21 cellular contexts compared by ENCODE assay signal in the genomic region with DNA sequence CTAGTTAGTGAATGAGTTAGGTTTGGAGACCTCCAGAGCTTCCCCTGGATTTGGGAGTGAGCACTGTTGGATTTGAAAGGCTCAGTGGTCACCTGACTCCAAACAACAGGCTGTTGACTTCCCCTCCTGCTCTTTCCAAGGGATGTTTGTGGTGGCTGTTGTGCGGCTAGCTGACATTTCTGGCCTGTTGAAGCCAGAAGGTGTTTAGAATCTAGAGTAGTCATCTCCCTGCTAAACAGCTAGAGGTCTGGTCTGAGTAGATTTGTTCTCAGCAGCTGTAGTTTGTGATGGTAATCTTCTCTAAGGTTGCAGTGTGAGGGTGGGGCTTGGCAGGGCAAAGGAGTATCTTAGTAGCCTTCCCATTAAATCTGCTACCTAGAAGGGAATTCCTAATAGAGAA. TPM values are rescaled to one million over a fixed set of nuclear protein-coding genes. Genes with fewer than 3 reads are reported as not detected.
DNase-seq lines count a peak whose midpoint lies in the region; ATAC-seq and TF ChIP-seq lines count a peak whose summit lies in the region.
"Had no signal": no experiment of that assay in that cellular context is flagged by ENCODE, and none has a peak within 500 bp of the region (broad histone marks: within the 10 kb centered on the region; RNA-seq: fewer than 3 reads in every experiment).

No MANE protein-coding gene starts in this region.

- H3K9me3 Mint-ChIP-seq in CD4-positive, alpha-beta T cell = no peaks in the 10 kb centered on the region
- H3K9me3 Mint-ChIP-seq in GM23338 = peaks cover 16% of the 10 kb centered on the region; the same call in 2 of the 3 replicates
- H3K9me3 Mint-ChIP-seq in dendritic cell treated with granulocyte-macrophage colony-stimulating factor and Interleukin-4, amounts not matched to agents 40 ng/mL and 50 ng/mL, for 4 days = no peaks in the 10 kb centered on the region
- H3K9me3 Mint-ChIP-seq in naive thymus-derived CD4-positive, alpha-beta T cell = peaks cover 0 to 19% (median 2%) of the 10 kb centered on the region in 11 donors

- CTCF ChIA-PET in CD4-positive, alpha-beta T cell (lab: Charles Lee) = interaction anchor here (2.3 kb wide), 1 partner anchor 14 kb away, joined by 7 read pairs; no protein-coding TSS in a partner anchor
- CTCF ChIA-PET in naive thymus-derived CD4-positive, alpha-beta T cell (lab: Charles Lee) = no interaction called here

- no peaks in the 10 kb centered on the region for H3K27me3 ChIP-seq in CD4-positive, alpha-beta T cell (ENCODE audit: control insufficient read depth, insufficient read depth, low read length)
- H3K27me3 ChIP-seq in GM23338 (ENCODE audit: insufficient read depth) (no peaks in the 10 kb centered on the region), right cardiac atrium (ENCODE audit: control insufficient read depth, insufficient read depth) (no peaks in the 10 kb centered on the region)
- H3K27me3 ChIP-seq in naive thymus-derived CD4-positive, alpha-beta T cell (ENCODE audit: control insufficient read depth in 2 of 2, insufficient read depth in 2 of 2, low read length in 2 of 2) = no peaks in the 10 kb centered on the region
- H3K27me3 ChIP-seq: BLaER1 treated with 17β-estradiol and CSF1 and Interleukin-3, amounts not matched to agents 10 nM and 100 nM had no signal

- no peak for DNase-seq in CD4-positive, alpha-beta T cell
- DNase-seq in GM23338 (ENCODE audit: low spot score) (no peak), glomerular visceral epithelial cell (ENCODE audit: extremely low spot score) (no peak), AG20443 (ENCODE audit: low spot score) (no peak), right cardiac atrium (no peak)
- DNase-seq in naive thymus-derived CD4-positive, alpha-beta T cell = no peak
- DNase-seq: activated CD4-positive, alpha-beta T cell treated with anti-CD3 and anti-CD28 coated beads, Interleukin-2, amount 10 ng/mL, durations not matched to agents 7 days and 5 days; activated CD8-positive, alpha-beta memory T cell treated with anti-CD3 and anti-CD28 coated beads, Interleukin-2, amount 50 U/mL, for 4 hours; activated naive CD4-positive, alpha-beta T cell; cortex of kidney; kidney glomerular epithelial cell; NCI-H1092; NCI-H187 treated with DMSO at 0.1 percent for 48 hours; RPMI8226 had no signal

- WGBS in right cardiac atrium = 90% methylated on average over 1 of the region's 1 CpG

- no peaks in the 10 kb centered on the region for H3F3A ChIP-seq in GM23338 (replicated peaks; ENCODE audit: low read depth)

- H3K4me2 ChIP-seq in GM23338 = no peak overlapping the region

- H3K79me2 ChIP-seq in GM23338 (replicated peaks; ENCODE audit: insufficient read depth) = no peaks in the 10 kb centered on the region; the same call in 1 of the 2 replicates

- intact Hi-C loops in CD4-positive, alpha-beta T cell (cut with DNase I, micrococcal nuclease) = loop anchor here in 1 of 2 experiments (5.0 kb wide), 1 partner anchor 34 kb away; no protein-coding TSS in a partner anchor
- intact Hi-C loops in dendritic cell treated with granulocyte-macrophage colony-stimulating factor and Interleukin-4, amounts not matched to agents 40 ng/mL and 50 ng/mL, for 4 days (cut with micrococcal nuclease) = no loop called here
- intact Hi-C loops in naive thymus-derived CD4-positive, alpha-beta T cell (cut with micrococcal nuclease) = no loop called here
- intact Hi-C loops in right cardiac atrium (cut with DNase I) = no loop called here

- POLR2A ChIA-PET in CD4-positive, alpha-beta T cell (lab: Charles Lee) = interaction anchor here (0.7 kb wide), 1 partner anchor 29 kb away, joined by 3 read pairs; the partner anchor contains the start of gene BPGM
- POLR2A ChIA-PET in naive thymus-derived CD4-positive, alpha-beta T cell (lab: Charles Lee) = interaction anchor here (3.1 kb wide), 1 partner anchor 30 kb away, joined by 21 read pairs; the partner anchor contains the start of gene BPGM

- H3K36me3 ChIP-seq in GM23338 (ENCODE audit: insufficient read depth) = no peaks in the 10 kb centered on the region
- peaks cover 0 to 14% (median 6%) of the 10 kb centered on the region in 3 experiments for H3K36me3 ChIP-seq in naive thymus-derived CD4-positive, alpha-beta T cell (ENCODE audit: control insufficient read depth in 2 of 3, insufficient read depth in 3 of 3, low read length in 3 of 3)

- TF ChIP-seq CTCF in CD4-positive, alpha-beta T cell (IDR thresholded peaks at IDR 0.05) = no peak
- TF ChIP-seq CTCF in GM23338 (conservative IDR thresholded peaks at IDR 0.05; ENCODE audit: low read depth in 2 of 2) = no peak

- H3K4me3 Mint-ChIP-seq in CD4-positive, alpha-beta T cell = no peak overlapping the region
- H3K4me3 Mint-ChIP-seq in GM23338 = no peak overlapping the region
- no peak overlapping the region for H3K4me3 Mint-ChIP-seq in dendritic cell treated with granulocyte-macrophage colony-stimulating factor and Interleukin-4, amounts not matched to agents 40 ng/mL and 50 ng/mL, for 4 days
- peak overlapping the region in 1 of 10 donors; percentile 5 for H3K4me3 Mint-ChIP-seq in naive thymus-derived CD4-positive, alpha-beta T cell
- H3K4me3 Mint-ChIP-seq: activated CD4-positive, alpha-beta T cell treated with anti-CD3 and anti-CD28 coated beads, Interleukin-2, amount 10 ng/mL, durations not matched to agents 7 days and 5 days; T-helper 2 cell treated with Interferon-gamma antibody and Interleukin-4, amounts not matched to agents 5 μg/mL and 100 μg/mL, for 36 hours had no signal

- H3K27ac Mint-ChIP-seq in CD4-positive, alpha-beta T cell = peak overlapping the region; percentile 70
- no peak overlapping the region for H3K27ac Mint-ChIP-seq in GM23338
- peak overlapping the region; percentile 10 for H3K27ac Mint-ChIP-seq in dendritic cell treated with granulocyte-macrophage colony-stimulating factor and Interleukin-4, amounts not matched to agents 40 ng/mL and 50 ng/mL, for 4 days
- peak overlapping the region in 8 of 9 donors; percentile 39 to 96 (median 80) for H3K27ac Mint-ChIP-seq in naive thymus-derived CD4-positive, alpha-beta T cell
- H3K27ac Mint-ChIP-seq: activated CD4-positive, alpha-beta T cell treated with anti-CD3 and anti-CD28 coated beads, Interleukin-2, amount 10 ng/mL, durations not matched to agents 7 days and 5 days; T-helper 2 cell treated with Interferon-gamma antibody and Interleukin-4, amounts not matched to agents 5 μg/mL and 100 μg/mL, for 36 hours had no signal

- H3K27ac ChIP-seq in CD4-positive, alpha-beta T cell (ENCODE audit: low read depth, low read length) = no peak overlapping the region
- H3K27ac ChIP-seq in GM23338 (ENCODE audit: low read depth) (no peak overlapping the region), right cardiac atrium (ENCODE audit: low read length) (no peak overlapping the region)
- H3K27ac ChIP-seq in naive thymus-derived CD4-positive, alpha-beta T cell (ENCODE audit: low read depth, low read length) = peak overlapping the region; percentile 17
- H3K27ac ChIP-seq: BLaER1 treated with 17β-estradiol and CSF1 and Interleukin-3, amounts not matched to agents 10 nM and 100 nM; SK-N-MC; VCaP had no signal

- H3K4me1 ChIP-seq in GM23338 (ENCODE audit: insufficient read depth) (no peaks in the 10 kb centered on the region), right cardiac atrium (ENCODE audit: control insufficient read depth, insufficient read depth, low read length) (peaks cover 2% of the 10 kb centered on the region)
- peaks cover 0 to 12% of the 10 kb centered on the region in 2 donors for H3K4me1 ChIP-seq in naive thymus-derived CD4-positive, alpha-beta T cell (ENCODE audit: control insufficient read depth in 2 of 2, insufficient read depth in 2 of 2, low read length in 2 of 2)
- H3K4me1 ChIP-seq: HAP-1 had no signal

- peaks cover 52% of the 10 kb centered on the region for H3K4me1 Mint-ChIP-seq in CD4-positive, alpha-beta T cell (ENCODE audit: low read depth)
- H3K4me1 Mint-ChIP-seq in GM23338 = peaks cover 6% of the 10 kb centered on the region
- no peaks in the 10 kb centered on the region for H3K4me1 Mint-ChIP-seq in dendritic cell treated with granulocyte-macrophage colony-stimulating factor and Interleukin-4, amounts not matched to agents 40 ng/mL and 50 ng/mL, for 4 days (ENCODE audit: low read depth)
- peaks cover 8 to 52% (median 46%) of the 10 kb centered on the region in 7 donors for H3K4me1 Mint-ChIP-seq in naive thymus-derived CD4-positive, alpha-beta T cell

- no peak for ATAC-seq in CD4-positive, alpha-beta T cell (ENCODE audit: poor library complexity)
- peak; percentile 74 for ATAC-seq in GM23338
- no peak for ATAC-seq in naive thymus-derived CD4-positive, alpha-beta T cell
- ATAC-seq in right cardiac atrium = no peak

- H3K9me3 ChIP-seq in CD4-positive, alpha-beta T cell (ENCODE audit: control insufficient read depth, low read length) = peaks cover 7% of the 10 kb centered on the region
- H3K9me3 ChIP-seq in naive thymus-derived CD4-positive, alpha-beta T cell (ENCODE audit: control insufficient read depth in 2 of 3, low read length in 3 of 3) = peaks cover 0 to 6% (median 0%) of the 10 kb centered on the region in 3 experiments
- no peaks in the 10 kb centered on the region for H3K9me3 ChIP-seq in right cardiac atrium (ENCODE audit: control insufficient read depth, low read length)

- H4K20me1 ChIP-seq in GM23338 (replicated peaks; ENCODE audit: insufficient read depth) = no peaks in the 10 kb centered on the region; the same call in 1 of the 2 replicates
- H4K20me1 ChIP-seq: BLaER1 treated with 17β-estradiol and CSF1 and Interleukin-3, amounts not matched to agents 10 nM and 100 nM had no signal

- peaks cover 45% of the 10 kb centered on the region for H3K36me3 Mint-ChIP-seq in CD4-positive, alpha-beta T cell (ENCODE audit: low read depth)
- peaks cover 14% of the 10 kb centered on the region; the same call in 2 of the 3 replicates for H3K36me3 Mint-ChIP-seq in GM23338 (ENCODE audit: low read depth)
- H3K36me3 Mint-ChIP-seq in dendritic cell treated with granulocyte-macrophage colony-stimulating factor and Interleukin-4, amounts not matched to agents 40 ng/mL and 50 ng/mL, for 4 days (ENCODE audit: low read depth) = peaks cover 22% of the 10 kb centered on the region
- H3K36me3 Mint-ChIP-seq in naive thymus-derived CD4-positive, alpha-beta T cell = peaks cover 20 to 40% (median 34%) of the 10 kb centered on the region in 5 donors

- 0 out of 2 replicates have a peak, but pooled peaks cover 3% of the 10 kb centered on the region for H3K9me2 ChIP-seq in GM23338 (ENCODE audit: insufficient read depth)

- H3K4me3 ChIP-seq in GM23338 = no peak overlapping the region
- no peak overlapping the region for H3K4me3 ChIP-seq in naive thymus-derived CD4-positive, alpha-beta T cell (ENCODE audit: low read length)
- no peak overlapping the region for H3K4me3 ChIP-seq in right cardiac atrium (ENCODE audit: low read length)
- H3K4me3 ChIP-seq: BLaER1 treated with 17β-estradiol and CSF1 and Interleukin-3, amounts not matched to agents 10 nM and 100 nM; HAP-1; lung; SK-N-MC had no signal

- no peak overlapping the region for H2AFZ ChIP-seq in GM23338

- H3K27me3 Mint-ChIP-seq in CD4-positive, alpha-beta T cell = no peaks in the 10 kb centered on the region
- no peaks in the 10 kb centered on the region for H3K27me3 Mint-ChIP-seq in GM23338 (ENCODE audit: insufficient read depth, low read depth, poor library complexity)
- no peaks in the 10 kb centered on the region for H3K27me3 Mint-ChIP-seq in dendritic cell treated with granulocyte-macrophage colony-stimulating factor and Interleukin-4, amounts not matched to agents 40 ng/mL and 50 ng/mL, for 4 days
- H3K27me3 Mint-ChIP-seq in naive thymus-derived CD4-positive, alpha-beta T cell = no peaks in the 10 kb centered on the region
- H3K27me3 Mint-ChIP-seq: activated CD4-positive, alpha-beta T cell treated with anti-CD3 and anti-CD28 coated beads, Interleukin-2, amount 10 ng/mL, durations not matched to agents 7 days and 5 days had no signal

RNA-seq across cellular contexts. Expression of gene BPGM, which starts 30.1 kb away (rescaled TPM):
- total RNA-seq in CD4-positive, alpha-beta T cell = 10 to 100 TPM; 46.3 to 46.6 TPM
- total RNA-seq in GM23338 (2014; rRNA removed; shearing (Covaris generic)) = 16.8 and 16.9 TPM in 2 replicates
- polyA plus RNA-seq in GM23338 (2016; fragmentation: Nextera tagmentation; extraction: Ambion mirVana) (16.5 and 16.9 TPM in 2 replicates), right cardiac atrium (16.7 TPM)
- 10 to 100 TPM; 12.7 to 19.2 (median 14.2) TPM for total RNA-seq in naive thymus-derived CD4-positive, alpha-beta T cell
- polyA plus RNA-seq in naive thymus-derived CD4-positive, alpha-beta T cell = 10 to 100 TPM; 28.9 to 33.9 TPM
- 10 to 100 TPM; 12.9 to 18.2 (median 14.3) TPM for total RNA-seq in right cardiac atrium
